ENCODE assay signal across 18 cellular contexts in the genomic region with DNA sequence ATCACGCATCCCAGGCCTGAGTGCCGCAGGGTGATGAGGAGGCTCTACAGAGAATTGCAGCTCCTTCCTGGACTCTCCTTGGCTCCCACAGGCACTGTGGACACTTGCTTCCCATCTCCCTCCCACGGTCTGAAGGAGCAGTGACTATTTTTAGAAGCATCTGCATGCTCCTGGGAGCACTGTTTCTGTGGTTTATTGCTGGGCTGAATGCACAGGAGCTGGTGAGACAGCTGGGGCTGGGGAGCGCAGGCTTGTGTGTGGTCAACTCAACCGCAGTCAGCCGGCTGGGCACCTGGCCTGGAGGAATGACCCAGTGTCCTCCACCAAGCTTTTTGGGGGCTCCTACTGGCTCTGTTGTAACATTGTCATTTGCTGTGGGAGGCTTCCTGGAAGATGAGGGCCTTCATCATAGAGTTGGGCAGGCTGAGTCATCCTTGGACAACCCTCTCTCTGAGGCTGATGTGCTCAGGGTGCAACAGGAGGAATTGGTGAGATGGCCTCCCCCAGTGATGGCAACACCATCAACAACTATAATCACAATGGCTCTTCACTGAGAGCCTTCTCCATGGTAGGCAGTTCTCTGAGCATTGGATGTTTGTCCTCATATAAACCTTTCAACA. TPM values are rescaled to one million over a fixed set of nuclear protein-coding genes. Genes with fewer than 3 reads are reported as not detected.
DNase-seq lines count a peak whose midpoint lies in the region; ATAC-seq and TF ChIP-seq lines count a peak whose summit lies in the region.
"Had no signal": no experiment of that assay in that cellular context is flagged by ENCODE, and none has a peak within 500 bp of the region (broad histone marks: within the 10 kb centered on the region; RNA-seq: fewer than 3 reads in every experiment).

No MANE protein-coding gene starts in this region.

- intact Hi-C loops in Right ventricle myocardium inferior (cut with DNase I) = no loop called here
- intact Hi-C loops in body of pancreas (cut with DNase I) = no loop called here
- intact Hi-C loops in uterus (cut with DNase I; ENCODE audit: low total_unique reads) = no loop called here

- H3K4me1 ChIP-seq in right atrium auricular region (peaks cover 0 to 70% of the 10 kb centered on the region in 2 donors), body of pancreas (no peaks in the 10 kb centered on the region), uterus (peaks cover 0 to 13% of the 10 kb centered on the region in 2 donors), endodermal cell (ENCODE audit: control insufficient read depth, insufficient read depth, low read length) (peaks cover 17% of the 10 kb centered on the region)

- H3K9ac ChIP-seq in endodermal cell (ENCODE audit: extremely low read depth, low read length, poor library complexity, severe bottlenecking) = no peak overlapping the region

- no peak overlapping the region for H3K4me3 Mint-ChIP-seq in endodermal cell
- H3K4me3 Mint-ChIP-seq: CD4-positive, alpha-beta memory T cell; T-cell; type B pancreatic cell had no signal

- peaks cover 29% of the 10 kb centered on the region for H3K4me1 Mint-ChIP-seq in endodermal cell
- H3K4me1 Mint-ChIP-seq: CD4-positive, alpha-beta memory T cell; T-cell had no signal

- no peak overlapping the region for H3K27ac Mint-ChIP-seq in endodermal cell
- H3K27ac Mint-ChIP-seq: activated T-helper 2 cell treated with anti-CD3 and anti-CD28 coated beads, Interferon-gamma antibody, Interleukin-2, Interleukin-4, amounts not matched to agents 10 μg/mL and 5 μg/mL and 100 μg/mL, durations not matched to agents 14 hours and 24 hours and 36 hours; CD4-positive, alpha-beta memory T cell; T-cell; type B pancreatic cell had no signal

- H3K9me3 ChIP-seq in right atrium auricular region (no peaks in the 10 kb centered on the region), body of pancreas (no peaks in the 10 kb centered on the region), uterus (no peaks in the 10 kb centered on the region), endodermal cell (ENCODE audit: control insufficient read depth, low read length) (no peaks in the 10 kb centered on the region)
- H3K9me3 ChIP-seq: gastrocnemius medialis, ovary had no signal

- no peaks in the 10 kb centered on the region for H3K36me3 ChIP-seq in right atrium auricular region
- H3K36me3 ChIP-seq in body of pancreas (replicated peaks in 1 of 2; ENCODE audit: insufficient read depth in 1 of 2, low read depth in 2 of 2) = no peaks in the 10 kb centered on the region
- no peaks in the 10 kb centered on the region for H3K36me3 ChIP-seq in uterus
- no peaks in the 10 kb centered on the region for H3K36me3 ChIP-seq in endodermal cell (ENCODE audit: control insufficient read depth, insufficient read depth, low read length)
- H3K36me3 ChIP-seq: gastrocnemius medialis, ovary had no signal

- 72 to 73% methylated on average over 4 to 6 of the region's 6 CpGs for WGBS in body of pancreas, 2 donors
- 96 to 100% methylated on average over 2 to 6 of the region's 6 CpGs for WGBS in endodermal cell (ENCODE audit: insufficient coverage in 1 of 2, insufficient read length in 1 of 2), 2 experiments

- H3K27me3 Mint-ChIP-seq in endodermal cell (ENCODE audit: insufficient read depth) = no peaks in the 10 kb centered on the region

- TF ChIP-seq POLR2A in body of pancreas (IDR thresholded peaks at IDR 0.05) (no peak), uterus (IDR thresholded peaks at IDR 0.05) (no peak)

- no peak overlapping the region for H3K4me3 ChIP-seq in right atrium auricular region
- H3K4me3 ChIP-seq in body of pancreas = no peak overlapping the region
- no peak overlapping the region for H3K4me3 ChIP-seq in uterus
- no peak overlapping the region for H3K4me3 ChIP-seq in endodermal cell (ENCODE audit: low read length)
- H3K4me3 ChIP-seq: gastrocnemius medialis, ovary had no signal

- DNase-seq in Right ventricle myocardium inferior (ENCODE audit: missing footprints) (no peak), right atrium auricular region (ENCODE audit: low spot score) (no peak), body of pancreas (peak in 1 of 4 donors; percentile 20), myocyte (ENCODE audit: low read depth) (peak; percentile 92), uterus (no peak), DMS53 treated with DMSO at 0.1 percent for 48 hours (lab: John Stamatoyannopoulos, UW; ENCODE audit: unreplicated experiment) (no peak), endodermal cell (no peak)
- DNase-seq: activated CD8-positive, alpha-beta memory T cell treated with anti-CD3 and anti-CD28 coated beads for 24 hours; CD4-positive, alpha-beta memory T cell; gastrocnemius medialis; NCI-H1436 treated with DMSO at 0.1 percent for 48 hours; NK-92 treated with Interleukin-12 subunit alpha and Interleukin-12 subunit beta, amount 100 ng/mL, for 24 hours; ovary; T-cell; WERI-Rb-1 had no signal

- TF ChIP-seq CTCF in right atrium auricular region (IDR thresholded peaks at IDR 0.05) (no peak), body of pancreas (IDR thresholded peaks at IDR 0.05) (no peak), uterus (IDR thresholded peaks at IDR 0.05) (no peak), endodermal cell (conservative IDR thresholded peaks at IDR 0.05) (no peak)

- H3K9me3 Mint-ChIP-seq in endodermal cell = no peaks in the 10 kb centered on the region
- H3K9me3 Mint-ChIP-seq: activated T-helper 2 cell treated with anti-CD3 and anti-CD28 coated beads, Interferon-gamma antibody, Interleukin-2, Interleukin-4, amounts not matched to agents 10 μg/mL and 5 μg/mL and 100 μg/mL, durations not matched to agents 14 hours and 24 hours and 36 hours; CD4-positive, alpha-beta memory T cell; T-cell; type B pancreatic cell had no signal

- ATAC-seq in Right ventricle myocardium inferior (peak; percentile 24), body of pancreas (peak; percentile 33), GM21619 (IDR thresholded peaks at IDR 0.05; ENCODE audit: unreplicated experiment) (no peak)
- ATAC-seq: gastrocnemius medialis, T-cell had no signal

- H3K27ac ChIP-seq in right atrium auricular region (no peak overlapping the region), body of pancreas (peak overlapping the region in 1 of 4 donors; percentile 12), uterus (peak overlapping the region; percentile 30 to 53), endodermal cell (ENCODE audit: low read depth, low read length) (no peak overlapping the region)
- H3K27ac ChIP-seq: ovary had no signal

- H3K27me3 ChIP-seq in right atrium auricular region (no peaks in the 10 kb centered on the region), body of pancreas (no peaks in the 10 kb centered on the region), uterus (no peaks in the 10 kb centered on the region), endodermal cell (ENCODE audit: control insufficient read depth, insufficient read depth, low read length, poor library complexity, severe bottlenecking) (no peaks in the 10 kb centered on the region)
- H3K27me3 ChIP-seq: gastrocnemius medialis, ovary had no signal

- H3K36me3 Mint-ChIP-seq in endodermal cell (ENCODE audit: low read depth) = no peaks in the 10 kb centered on the region
- H3K36me3 Mint-ChIP-seq: CD4-positive, alpha-beta memory T cell; T-cell; type B pancreatic cell had no signal

RNA-seq across cellular contexts. Expression of a gene that starts 1.7 kb away (rescaled TPM):
- total RNA-seq in Right ventricle myocardium inferior = 10.5 TPM
- total RNA-seq in right atrium auricular region = 10 to 100 TPM; 38.5 to 45.9 TPM
- total RNA-seq in body of pancreas = 1 to 10 TPM; 4.4 to 7.6 TPM
- 0.80 and 1.1 TPM in 2 replicates for total RNA-seq in myocyte
- polyA plus RNA-seq in myocyte (2012) = 5.3 TPM
- total RNA-seq in uterus = 10 to 100 TPM in 3 of 4 donors, 1 to 10 TPM in 1; 7.9 to 68.7 (median 32.7) TPM
- 10 to 100 TPM; 27.7 to 45.9 TPM for total RNA-seq in endodermal cell
- 38.0 TPM for polyA plus RNA-seq in endodermal cell (2013, experiment 1 of 2)
- polyA plus RNA-seq in endodermal cell (2013, experiment 2 of 2) = 41.3 TPM
- total RNA-seq: CD4-positive, alpha-beta memory T cell had no signal
- polyA plus RNA-seq: CD4-positive, alpha-beta memory T cell had no signal

Comparison
In these comparisons a context has a peak if more than half of its experiments do, and no peak if none do; other contexts are left out.
1. H3K27ac ChIP-seq: peak in uterus (2 of 2); none in right atrium auricular region (0 of 2) and endodermal cell (single experiment).